ENCODE assay signal across 8 cellular contexts in genomic region chr10:102114861-102115618, GRCh38. TPM values are rescaled to one million over a fixed set of nuclear protein-coding genes. Genes with fewer than 3 reads are reported as not detected.
DNase-seq lines count a peak whose midpoint lies in the region; ATAC-seq and TF ChIP-seq lines count a peak whose summit lies in the region.

No MANE protein-coding gene starts in this region.

- DNase-seq in A172 (ENCODE audit: low spot score) (peak; percentile 72), NCI-H2196 treated with DMSO at 0.1 percent for 48 hours (lab: John Stamatoyannopoulos, UW; ENCODE audit: unreplicated experiment) (peak; percentile 37), cerebellar nuclear complex (lab: John Stamatoyannopoulos, UW) (peak; percentile 78 to 84), kidney glomerular epithelial cell (lab: John Stamatoyannopoulos, UW) (peak; percentile 68)
- DNase-seq in activated CD4-positive, CD25-positive, alpha-beta regulatory T cell treated with anti-CD3 and anti-CD28 coated beads, Interleukin-2, amount 50 U/mL, for 72 hours = peak; percentile 77
- DNase-seq in stimulated activated CD4-positive, alpha-beta T cell treated with anti-CD3 and anti-CD28 coated beads, Interleukin-1b, Interleukin-23, amount 100 ng/mL, for 1 hour (ENCODE audit: low read depth in 2 of 2) = peak; percentile 61 to 88

- TF ChIP-seq POLR2A in GM18505 (IDR thresholded peaks at IDR 0.05; ENCODE audit: borderline replicate concordance, extremely low read depth, insufficient read depth, insufficient read length) = peak; percentile 81

- ATAC-seq in GM18505 (IDR thresholded peaks at IDR 0.05; ENCODE audit: unreplicated experiment) = no peak
- peak; percentile 50 for ATAC-seq in HG03039 (IDR thresholded peaks at IDR 0.05; ENCODE audit: unreplicated experiment)

RNA-seq across cellular contexts. Expression of gene LDB1, which starts 5.1 kb away (rescaled TPM):
- total RNA-seq in A172 (2014; rRNA removed; shearing (Covaris generic)) = 27.3 and 29.0 TPM in 2 replicates

RNA-seq across cellular contexts. Expression of gene PPRC1, which starts 17.8 kb away (rescaled TPM):
- total RNA-seq in A172 (2014; rRNA removed; shearing (Covaris generic)) = 26.0 and 28.9 TPM in 2 replicates

RNA-seq across cellular contexts. Expression of gene NOLC1, which starts 37.1 kb away (rescaled TPM):
- 77.2 and 87.7 TPM in 2 replicates for total RNA-seq in A172 (2014; rRNA removed; shearing (Covaris generic))

RNA-seq across cellular contexts. Expression of gene HPS6, which starts 49.9 kb away (rescaled TPM):
- 39.7 and 49.6 TPM in 2 replicates for total RNA-seq in A172 (2014; rRNA removed; shearing (Covaris generic))

RNA-seq across cellular contexts. Expression of gene ARMH3, which starts 59.1 kb away (rescaled TPM):
- total RNA-seq in A172 (2014; rRNA removed; shearing (Covaris generic)) = 6.0 and 17.7 TPM in 2 replicates
